Comparison of ENCODE assay signal across 2 cellular contexts in genomic region chr1:10360045-10360444, GRCh38.
TF ChIP-seq lines count a peak whose summit lies in the region.

No MANE protein-coding gene starts in this region.

TF ChIP-seq in IMR-90, 13 proteins besides CTCF, POLR2A, EP300 and RAD21:
- TF ChIP-seq USF2 (IDR thresholded peaks at IDR 0.05; ENCODE audit: low read depth, low read length): no peak
- no peak for TF ChIP-seq BHLHE40 (IDR thresholded peaks at IDR 0.05; ENCODE audit: low read depth, low read length)
TF ChIP-seq in IMR-90: peak in this region for 0.

TF ChIP-seq in GM12878, 131 proteins besides CTCF, POLR2A, EP300 and RAD21:
- TF ChIP-seq ZBTB33 (IDR thresholded peaks at IDR 0.05) (no peak), IRF5 (IDR thresholded peaks at IDR 0.05; ENCODE audit: borderline replicate concordance) (no peak), PKNOX1 (IDR thresholded peaks at IDR 0.05) (peak; percentile 55)
